ENCODE assay signal across 16 cellular contexts in the genomic region with DNA sequence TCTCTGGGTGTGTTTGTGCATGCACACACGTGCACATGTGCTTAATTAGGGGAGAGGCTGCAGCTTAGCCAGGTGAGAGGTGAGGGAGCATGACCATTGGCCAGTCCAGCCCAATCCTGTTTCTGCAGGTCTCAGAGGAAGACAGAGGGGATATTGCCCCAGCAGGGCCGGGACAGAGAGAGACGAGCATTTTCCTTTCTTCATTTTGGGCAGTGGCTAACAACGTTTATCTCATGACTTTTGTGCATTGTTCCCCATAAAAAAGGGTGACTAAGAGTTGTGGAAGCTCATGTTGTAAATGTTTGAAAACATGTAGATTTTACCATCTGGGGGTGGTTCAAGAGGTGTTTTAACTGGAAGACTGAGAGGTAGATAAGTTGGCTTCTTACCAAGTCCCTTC. TPM values are rescaled to one million over a fixed set of nuclear protein-coding genes. Genes with fewer than 3 reads are reported as not detected.
DNase-seq lines count a peak whose midpoint lies in the region; ATAC-seq and TF ChIP-seq lines count a peak whose summit lies in the region.
"Had no signal": no experiment of that assay in that cellular context is flagged by ENCODE, and none has a peak within 500 bp of the region (broad histone marks: within the 10 kb centered on the region; RNA-seq: fewer than 3 reads in every experiment).

No MANE protein-coding gene starts in this region.

- ATAC-seq in left ventricle myocardium superior (no peak), RWPE2 (ENCODE audit: low read depth) (peak; percentile 36; the same call in 1 of the 3 replicates), left colon (peak; percentile 86), GM21737 (IDR thresholded peaks at IDR 0.05; ENCODE audit: unreplicated experiment) (no peak), HG03457 (IDR thresholded peaks at IDR 0.05; ENCODE audit: unreplicated experiment) (no peak)
- ATAC-seq: Panc1 had no signal

- H3K36me3 ChIP-seq in right atrium auricular region (no peaks in the 10 kb centered on the region), RWPE2 (ENCODE audit: low read depth) (no peaks in the 10 kb centered on the region)
- H3K36me3 ChIP-seq: MG63 had no signal

- H3K27ac ChIP-seq in right atrium auricular region (no peak overlapping the region), RWPE2 (ENCODE audit: poor library complexity, severe bottlenecking) (no peak overlapping the region), dorsolateral prefrontal cortex (no peak overlapping the region)

- H3K4me3 ChIP-seq in right atrium auricular region (no peak overlapping the region), RWPE2 (ENCODE audit: severe bottlenecking) (no peak overlapping the region), dorsolateral prefrontal cortex (no peak overlapping the region)
- H3K4me3 ChIP-seq: MG63 had no signal

- H3K9me3 ChIP-seq in right atrium auricular region (no peaks in the 10 kb centered on the region), RWPE2 (ENCODE audit: severe bottlenecking) (no peaks in the 10 kb centered on the region)
- H3K9me3 ChIP-seq: MG63 had no signal

- H3K27me3 ChIP-seq in right atrium auricular region (no peaks in the 10 kb centered on the region), RWPE2 (ENCODE audit: insufficient read depth, poor library complexity, severe bottlenecking) (no peaks in the 10 kb centered on the region), dorsolateral prefrontal cortex (no peaks in the 10 kb centered on the region)
- H3K27me3 ChIP-seq: MG63 had no signal

- peak; percentile 21 for DNase-seq in right atrium auricular region (ENCODE audit: low spot score)
- no peak for DNase-seq in left ventricle myocardium superior
- DNase-seq in RWPE2 (ENCODE audit: low spot score), result no peak
- DNase-seq in left colon, result peak in 1 of 2 donors; percentile 78
- DNase-seq in dorsolateral prefrontal cortex, result no peak
- DNase-seq: C1 segment of cervical spinal cord, DMS153, GOT3, KG1, MG63, NCI-H1092 treated with DMSO at 0.1 percent for 48 hours, NCI-H2227 treated with DMSO at 0.1 percent for 48 hours, Right ventricle myocardium superior had no signal

- no peak for TF ChIP-seq CTCF in right atrium auricular region (IDR thresholded peaks at IDR 0.05)
- TF ChIP-seq CTCF in RWPE2 (IDR thresholded peaks at IDR 0.05; ENCODE audit: poor library complexity, severe bottlenecking), result no peak
- TF ChIP-seq CTCF in dorsolateral prefrontal cortex (IDR thresholded peaks at IDR 0.05 in 54 of 56, conservative IDR thresholded peaks at IDR 0.05 in 2 of 56; ENCODE audit: low read depth in 1 of 56, partially characterized antibody in 56 of 56), result no peak

- H3K4me1 ChIP-seq in right atrium auricular region, result no peaks in the 10 kb centered on the region
- peaks cover 14% of the 10 kb centered on the region for H3K4me1 ChIP-seq in RWPE2 (ENCODE audit: insufficient read depth, poor library complexity, severe bottlenecking)

- intact Hi-C loops in left ventricle myocardium superior (cut with micrococcal nuclease), result no loop called here
- intact Hi-C loops in left colon (cut with DNase I, micrococcal nuclease), result no loop called here
- intact Hi-C loops in dorsolateral prefrontal cortex (cut with DNase I), result no loop called here

RNA-seq across cellular contexts. Expression of a gene that starts 16.9 kb away (rescaled TPM):
- total RNA-seq in right atrium auricular region (under 1 TPM in 1 of 2 donors, not detected in 1; 0.08 TPM), left ventricle myocardium superior (0.05 TPM), left colon (100 to 1,000 TPM in 1 of 2 donors, 10 to 100 TPM in 1; 59.0 to 424 TPM), dorsolateral prefrontal cortex (1 to 10 TPM in 41 of 120 experiments, under 1 TPM in 78, not detected in 1; 0.04 to 6.5 (median 0.71) TPM)
- total RNA-seq: Right ventricle myocardium superior had no signal

Comparison
In these comparisons a context has a peak if more than half of its experiments do, and no peak if none do; other contexts are left out.
1. ATAC-seq: peak in RWPE2 (single experiment) and left colon (single experiment); none in left ventricle myocardium superior (single experiment), GM21737 (single experiment) and HG03457 (single experiment).
2. RNA of a gene that starts 16.9 kb away (total RNA-seq): 59.0 to 424 TPM in left colon; 0.04 to 6.5 TPM in dorsolateral prefrontal cortex, 0.08 TPM in right atrium auricular region and 0.05 TPM in left ventricle myocardium superior (single experiment); every median in the first group is over 4 times any median in the second.